ENCODE assay signal across 10 cellular contexts in genomic region chr22:42282943-42283287, GRCh38. TPM values are rescaled to one million over a fixed set of nuclear protein-coding genes. Genes with fewer than 3 reads are reported as not detected.
DNase-seq lines count a peak whose midpoint lies in the region; ATAC-seq and TF ChIP-seq lines count a peak whose summit lies in the region.
"Had no signal": no experiment of that assay in that cellular context is flagged by ENCODE, and none has a peak within 500 bp of the region (broad histone marks: within the 10 kb centered on the region; RNA-seq: fewer than 3 reads in every experiment).

No MANE protein-coding gene starts in this region.

- H3K4me1 ChIP-seq in mucosa of rectum (ENCODE audit: control insufficient read depth in 2 of 2, insufficient read depth in 2 of 2, low read length in 2 of 2) (peaks cover 22 to 27% of the 10 kb centered on the region in 2 donors), tibial artery (peaks cover 0 to 20% (median 14%) of the 10 kb centered on the region in 4 donors)

- CTCF ChIA-PET in activated naive CD4-positive, alpha-beta T cell treated with anti-CD3 and anti-CD28 coated beads, Interleukin-2, amount 10 ng/mL, durations not matched to agents 7 days and 5 days (lab: Charles Lee), result no interaction called here
- CTCF ChIA-PET in HEK293T (lab: Yijun Ruan, JAX) (no interaction called here), MCF 10A (lab: Yijun Ruan, JAX) (interaction anchor here (0.6 kb wide), 1 partner anchor 118 kb away, joined by 3 read pairs; no protein-coding TSS in a partner anchor)

- peaks cover 38% of the 10 kb centered on the region for H3K4me1 Mint-ChIP-seq in activated naive CD4-positive, alpha-beta T cell treated with anti-CD3 and anti-CD28 coated beads, Interleukin-2, amount 10 ng/mL, durations not matched to agents 7 days and 5 days
- H3K4me1 Mint-ChIP-seq in MCF 10A (ENCODE audit: insufficient read depth, unreplicated experiment), result no peaks in the 10 kb centered on the region

- no peak overlapping the region for H3K9ac ChIP-seq in mucosa of rectum (ENCODE audit: low read depth in 1 of 2, low read length in 2 of 2)

- no peaks in the 10 kb centered on the region for H3K36me3 ChIP-seq in mucosa of rectum (ENCODE audit: control insufficient read depth in 2 of 2, insufficient read depth in 2 of 2, low read length in 2 of 2)
- H3K36me3 ChIP-seq in tibial artery, result no peaks in the 10 kb centered on the region

- POLR2A ChIA-PET in HEK293T (lab: Yijun Ruan, JAX), result no interaction called here
- POLR2A ChIA-PET in MCF 10A (lab: Yijun Ruan, JAX), result no interaction called here

- H3K9me3 ChIP-seq in mucosa of rectum (ENCODE audit: control insufficient read depth in 2 of 2, low read length in 2 of 2), result no peaks in the 10 kb centered on the region
- H3K9me3 ChIP-seq in tibial artery, result no peaks in the 10 kb centered on the region

- H3K4me3 Mint-ChIP-seq in activated naive CD4-positive, alpha-beta T cell treated with anti-CD3 and anti-CD28 coated beads, Interleukin-2, amount 10 ng/mL, durations not matched to agents 7 days and 5 days, result peak overlapping the region; percentile 55
- H3K4me3 Mint-ChIP-seq in MCF 10A (ENCODE audit: unreplicated experiment), result no peak overlapping the region

- no peak for DNase-seq in activated naive CD4-positive, alpha-beta T cell treated with anti-CD3 and anti-CD28 coated beads, Interleukin-2, amount 10 ng/mL, durations not matched to agents 7 days and 5 days
- no peak for DNase-seq in activated naive CD4-positive, alpha-beta T cell treated with anti-CD3 and anti-CD28 coated beads, Interleukin-2, amount 50 U/mL, for 72 hours (ENCODE audit: low spot score in 2 of 2)
- DNase-seq in astrocyte of the cerebellum (ENCODE audit: low read depth) (no peak), tibial artery (no peak), HEK293T (ENCODE audit: extremely low spot score) (no peak), MCF 10A (ENCODE audit: unreplicated experiment) (no peak)
- DNase-seq: GOT3; stimulated activated CD4-positive, alpha-beta T cell treated with anti-CD3 and anti-CD28 coated beads, Interleukin-4, amount 100 ng/mL, for 24 hours had no signal

- intact Hi-C loops in tibial artery (cut with DNase I; ENCODE audit: low total_unique reads), result no loop called here
- intact Hi-C loops in MCF 10A (cut with micrococcal nuclease), result no loop called here

- no peaks in the 10 kb centered on the region for H3K36me3 Mint-ChIP-seq in activated naive CD4-positive, alpha-beta T cell treated with anti-CD3 and anti-CD28 coated beads, Interleukin-2, amount 10 ng/mL, durations not matched to agents 7 days and 5 days
- no peaks in the 10 kb centered on the region for H3K36me3 Mint-ChIP-seq in activated naive CD4-positive, alpha-beta T cell treated with anti-CD3 and anti-CD28 coated beads, Interleukin-2, amount 50 U/mL, for 72 hours
- H3K36me3 Mint-ChIP-seq in MCF 10A (ENCODE audit: insufficient read depth, unreplicated experiment), result no peaks in the 10 kb centered on the region

- no peak for ATAC-seq in activated naive CD4-positive, alpha-beta T cell treated with anti-CD3 and anti-CD28 coated beads, Interleukin-2, amount 50 U/mL, for 72 hours
- ATAC-seq in HG02759 (IDR thresholded peaks at IDR 0.05; ENCODE audit: unreplicated experiment), result no peak

- H3K27ac ChIP-seq in mucosa of rectum (ENCODE audit: low read depth in 2 of 2, low read length in 2 of 2) (peak overlapping the region; percentile 14 to 48), tibial artery (no peak overlapping the region)

- H3K27me3 ChIP-seq in mucosa of rectum (ENCODE audit: control insufficient read depth in 2 of 2, insufficient read depth in 2 of 2, low read length in 2 of 2) (peaks cover 5 to 10% of the 10 kb centered on the region in 2 donors), tibial artery (peaks cover 0 to 72% of the 10 kb centered on the region in 2 donors)

- TF ChIP-seq CTCF in astrocyte of the cerebellum (IDR thresholded peaks at IDR 0.05; ENCODE audit: low read depth, low read length, missing control alignments) (no peak), tibial artery (IDR thresholded peaks at IDR 0.05) (no peak), MCF 10A (IDR thresholded peaks at IDR 0.05; ENCODE audit: unreplicated experiment) (no peak)

- peaks cover 55% of the 10 kb centered on the region for H3K27me3 Mint-ChIP-seq in activated naive CD4-positive, alpha-beta T cell treated with anti-CD3 and anti-CD28 coated beads, Interleukin-2, amount 10 ng/mL, durations not matched to agents 7 days and 5 days
- no peaks in the 10 kb centered on the region for H3K27me3 Mint-ChIP-seq in MCF 10A (ENCODE audit: insufficient read depth, unreplicated experiment)

- H3K4me3 ChIP-seq in astrocyte of the cerebellum (ENCODE audit: low read depth, low read length) (peak overlapping the region; percentile 22), mucosa of rectum (ENCODE audit: low read length in 2 of 2) (peak overlapping the region in 1 of 2 donors; percentile 3), tibial artery (peak overlapping the region; percentile 32 to 43)

- in situ Hi-C loops in astrocyte of the cerebellum (cut with HindIII; ENCODE audit: low sequenced_read_pairs), result no loop called here

- no peaks in the 10 kb centered on the region for H3K9me3 Mint-ChIP-seq in activated naive CD4-positive, alpha-beta T cell treated with anti-CD3 and anti-CD28 coated beads, Interleukin-2, amount 10 ng/mL, durations not matched to agents 7 days and 5 days
- no peaks in the 10 kb centered on the region for H3K9me3 Mint-ChIP-seq in activated naive CD4-positive, alpha-beta T cell treated with anti-CD3 and anti-CD28 coated beads, Interleukin-2, amount 50 U/mL, for 72 hours
- H3K9me3 Mint-ChIP-seq in MCF 10A (ENCODE audit: unreplicated experiment), result no peaks in the 10 kb centered on the region

- no peak overlapping the region for H3K27ac Mint-ChIP-seq in activated naive CD4-positive, alpha-beta T cell treated with anti-CD3 and anti-CD28 coated beads, Interleukin-2, amount 10 ng/mL, durations not matched to agents 7 days and 5 days
- H3K27ac Mint-ChIP-seq in activated naive CD4-positive, alpha-beta T cell treated with anti-CD3 and anti-CD28 coated beads, Interleukin-2, amount 50 U/mL, for 72 hours, result no peak overlapping the region
- no peak overlapping the region for H3K27ac Mint-ChIP-seq in MCF 10A (ENCODE audit: low read depth, unreplicated experiment)

- no TSS peak for BruUV-seq in MCF 10A (replicated peaks; lab: Mats Ljungman, UMichigan)

TF ChIP-seq in HEK293T, 16 proteins besides CTCF, POLR2A, EP300 and RAD21:
- TF ChIP-seq BHLHE40 (IDR thresholded peaks at IDR 0.05; ENCODE audit: borderline replicate concordance) (no peak), FOXA1 (IDR thresholded peaks at IDR 0.05) (no peak), PKNOX1 (IDR thresholded peaks at IDR 0.05) (no peak), SUZ12 (IDR thresholded peaks at IDR 0.05) (no peak), SP1 (IDR thresholded peaks at IDR 0.05) (no peak), FOXK2 (IDR thresholded peaks at IDR 0.05) (no peak), NFRKB (IDR thresholded peaks at IDR 0.05) (no peak), ARNT (IDR thresholded peaks at IDR 0.05) (no peak), ZNF384 (IDR thresholded peaks at IDR 0.05) (no peak), L3MBTL2 (conservative IDR thresholded peaks at IDR 0.05) (no peak), HDGF (IDR thresholded peaks at IDR 0.05; ENCODE audit: borderline replicate concordance) (no peak), CTBP1 (IDR thresholded peaks at IDR 0.05; ENCODE audit: borderline replicate concordance) (no peak), FOXM1 (IDR thresholded peaks at IDR 0.05; ENCODE audit: borderline replicate concordance) (no peak), ELF4 (IDR thresholded peaks at IDR 0.05) (no peak), LEF1 (IDR thresholded peaks at IDR 0.05; ENCODE audit: borderline replicate concordance) (no peak)

RNA-seq across cellular contexts. Expression of gene TCF20, which starts 12.5 kb away (rescaled TPM):
- total RNA-seq in activated naive CD4-positive, alpha-beta T cell treated with anti-CD3 and anti-CD28 coated beads, Interleukin-2, amount 50 U/mL, for 72 hours, result 10 to 100 TPM; 68.9 to 75.0 TPM
- 44.7 and 56.4 TPM in 2 replicates for total RNA-seq in MCF 10A (2022)

Comparison
In these comparisons a context has a peak if more than half of its experiments do, and no peak if none do; other contexts are left out.
1. H3K27ac ChIP-seq: peak in mucosa of rectum (2 of 2); none in tibial artery (0 of 2).